ENCODE assay signal across 8 cellular contexts in the genomic region with DNA sequence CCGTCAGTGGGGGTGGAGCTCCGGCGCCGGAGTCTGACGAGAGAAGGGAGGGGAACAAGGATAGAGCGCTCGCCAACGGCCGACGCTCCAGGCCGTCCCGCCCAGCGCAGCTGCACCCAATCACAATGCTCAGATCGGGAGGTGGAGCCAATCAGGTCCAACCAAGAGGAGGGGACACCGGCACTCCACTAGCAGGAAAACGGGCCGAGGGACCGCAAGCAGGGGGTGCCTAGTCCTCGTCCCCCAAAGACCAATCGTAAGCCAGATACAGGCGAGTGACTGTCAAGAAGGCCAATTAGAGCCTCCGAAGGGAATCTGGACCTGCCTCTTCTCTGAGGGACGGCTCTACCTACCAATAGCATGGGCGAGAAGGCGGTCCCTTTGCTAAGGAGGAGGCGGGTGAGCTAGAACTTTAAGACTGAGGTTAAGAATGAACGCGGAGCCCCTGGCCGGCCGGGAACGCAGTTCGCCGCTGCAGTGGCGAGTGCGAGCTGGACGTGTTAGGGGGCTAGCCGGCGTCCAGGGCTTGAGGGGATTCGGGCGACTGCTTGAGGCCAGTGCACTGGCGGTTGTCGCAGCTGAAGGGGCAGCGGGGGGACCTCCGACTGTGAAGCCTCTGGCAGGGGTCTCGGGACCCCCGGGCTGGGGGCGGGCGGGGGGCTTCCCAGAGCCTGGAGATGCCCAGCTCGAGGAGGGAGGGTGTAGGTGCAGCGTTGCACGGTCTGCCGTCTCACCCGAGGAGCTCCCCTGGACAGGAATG.
DNase-seq lines count a peak whose midpoint lies in the region; ATAC-seq lines count a peak whose summit lies in the region.

A gene with protein sequence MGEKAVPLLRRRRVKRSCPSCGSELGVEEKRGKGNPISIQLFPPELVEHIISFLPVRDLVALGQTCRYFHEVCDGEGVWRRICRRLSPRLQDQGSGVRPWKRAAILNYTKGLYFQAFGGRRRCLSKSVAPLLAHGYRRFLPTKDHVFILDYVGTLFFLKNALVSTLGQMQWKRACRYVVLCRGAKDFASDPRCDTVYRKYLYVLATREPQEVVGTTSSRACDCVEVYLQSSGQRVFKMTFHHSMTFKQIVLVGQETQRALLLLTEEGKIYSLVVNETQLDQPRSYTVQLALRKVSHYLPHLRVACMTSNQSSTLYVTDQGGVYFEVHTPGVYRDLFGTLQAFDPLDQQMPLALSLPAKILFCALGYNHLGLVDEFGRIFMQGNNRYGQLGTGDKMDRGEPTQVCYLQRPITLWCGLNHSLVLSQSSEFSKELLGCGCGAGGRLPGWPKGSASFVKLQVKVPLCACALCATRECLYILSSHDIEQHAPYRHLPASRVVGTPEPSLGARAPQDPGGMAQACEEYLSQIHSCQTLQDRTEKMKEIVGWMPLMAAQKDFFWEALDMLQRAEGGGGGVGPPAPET (plus strand): TSS at position 63 of the 760 bp plus-strand sequence. CDS start 298 bp downstream, at position 361.

- H3K9me3 Mint-ChIP-seq in activated naive CD4-positive, alpha-beta T cell treated with anti-CD3 and anti-CD28 coated beads, Interleukin-2, amount 50 U/mL, for 24 hours, result no peaks in the 10 kb centered on the region

- peak within 1 kb of the TSS; percentile 94 for H3K27ac Mint-ChIP-seq in activated naive CD4-positive, alpha-beta T cell treated with anti-CD3 and anti-CD28 coated beads, Interleukin-2, amount 50 U/mL, for 24 hours

- DNase-seq in NCI-H1048 (lab: John Stamatoyannopoulos, UW) (peak; percentile 100), SK-N-MC (ENCODE audit: low read depth, low spot score) (peak; percentile 99), globus pallidus (ENCODE audit: low spot score) (peak; percentile 100), non-pigmented ciliary epithelial cell (ENCODE audit: low read depth) (peak; percentile 100), substantia nigra (lab: John Stamatoyannopoulos, UW) (peak; percentile 68 to 100 (median 100))

- H3K4me3 ChIP-seq in GM08714 (ENCODE audit: low read length) (peak within 1 kb of the TSS; percentile 84), SK-N-MC (peak within 1 kb of the TSS; percentile 98)

- H3K4me1 Mint-ChIP-seq in activated naive CD4-positive, alpha-beta T cell treated with anti-CD3 and anti-CD28 coated beads, Interleukin-2, amount 50 U/mL, for 24 hours, result peaks cover 41% of the 10 kb centered on the region

- H3K4me3 Mint-ChIP-seq in activated naive CD4-positive, alpha-beta T cell treated with anti-CD3 and anti-CD28 coated beads, Interleukin-2, amount 50 U/mL, for 24 hours, result peak within 1 kb of the TSS; percentile 97

- peak within 1 kb of the TSS; percentile 97 for H3K9ac ChIP-seq in SK-N-MC (ENCODE audit: insufficient read length)

- H3K27ac ChIP-seq in SK-N-MC (peak within 1 kb of the TSS; percentile 90), substantia nigra (ENCODE audit: low read depth, low read length, poor library complexity, severe bottlenecking) (peak within 1 kb of the TSS; percentile 89)

- H3K27me3 Mint-ChIP-seq in activated naive CD4-positive, alpha-beta T cell treated with anti-CD3 and anti-CD28 coated beads, Interleukin-2, amount 50 U/mL, for 24 hours, result no peaks in the 10 kb centered on the region

- no peaks in the 10 kb centered on the region for H3K9me3 ChIP-seq in SK-N-MC (ENCODE audit: low read depth, low read length)

- peaks cover 7% of the 10 kb centered on the region; the same call in 1 of the 2 replicates for H3K36me3 ChIP-seq in SK-N-MC (ENCODE audit: insufficient read depth, low read length)

- H3K36me3 Mint-ChIP-seq in activated naive CD4-positive, alpha-beta T cell treated with anti-CD3 and anti-CD28 coated beads, Interleukin-2, amount 50 U/mL, for 24 hours, result no peaks in the 10 kb centered on the region

- peak; percentile 82 for ATAC-seq in HG02588 (IDR thresholded peaks at IDR 0.05; ENCODE audit: unreplicated experiment)

Comparison
In these comparisons a context has a peak if more than half of its experiments do, and no peak if none do; other contexts are left out.
1. Peak in every context shown above with its lines: DNase-seq, ATAC-seq, H3K4me3 ChIP-seq and H3K27ac ChIP-seq.